ENCODE assay signal across 20 cellular contexts in the genomic region with DNA sequence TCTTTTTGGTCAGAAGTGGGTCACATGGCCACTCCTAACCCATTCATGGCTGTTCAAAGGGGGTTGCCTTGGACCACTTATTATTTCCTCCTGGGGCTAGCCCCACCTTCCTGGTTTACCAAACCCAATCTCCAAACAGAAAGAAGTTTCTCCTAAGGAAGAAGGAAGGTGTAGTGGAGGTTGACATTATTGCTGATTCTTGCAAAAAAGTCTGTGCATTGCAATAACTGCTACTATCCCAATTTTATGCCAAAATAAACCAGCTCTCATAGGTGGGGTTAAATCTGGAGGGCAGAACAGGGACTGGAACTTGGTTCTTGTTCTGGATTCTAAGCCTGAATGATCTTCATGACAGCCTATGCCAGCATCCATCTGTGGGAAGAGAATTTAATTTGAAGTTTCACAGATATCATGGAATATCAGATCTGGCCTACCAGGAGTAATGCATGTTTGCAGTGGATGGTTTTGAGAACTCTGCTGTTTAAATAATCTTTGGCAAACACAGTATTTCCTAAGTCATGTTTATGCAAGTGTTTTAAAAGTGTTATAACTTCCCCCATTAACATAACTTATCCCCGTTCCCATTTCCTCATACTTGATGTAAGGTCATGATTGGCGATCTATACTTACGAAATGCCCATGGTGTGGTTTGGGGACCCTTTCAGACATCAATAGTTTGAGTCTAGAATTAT. TPM values are rescaled to one million over a fixed set of nuclear protein-coding genes. Genes with fewer than 3 reads are reported as not detected.
DNase-seq lines count a peak whose midpoint lies in the region; ATAC-seq and TF ChIP-seq lines count a peak whose summit lies in the region.
"Had no signal": no experiment of that assay in that cellular context is flagged by ENCODE, and none has a peak within 500 bp of the region (broad histone marks: within the 10 kb centered on the region; RNA-seq: fewer than 3 reads in every experiment).

No MANE protein-coding gene starts in this region.

- no peak overlapping the region for H3K27ac ChIP-seq in mammary epithelial cell (ENCODE audit: insufficient read depth, low read depth, low read length)
- peak overlapping the region; percentile 35 to 36 for H3K27ac ChIP-seq in esophagus (ENCODE audit: low read depth in 2 of 2, low read length in 1 of 2)
- peak overlapping the region; percentile 73 for H3K27ac ChIP-seq in neutrophil
- H3K27ac ChIP-seq in upper lobe of right lung, result peak overlapping the region; percentile 62
- H3K27ac ChIP-seq: SK-N-MC had no signal

- H3K36me3 ChIP-seq in mammary epithelial cell (ENCODE audit: insufficient read depth, low read length) (peaks cover 9% of the 10 kb centered on the region), esophagus (ENCODE audit: control insufficient read depth in 2 of 2, insufficient read depth in 2 of 2, low read length in 1 of 2) (no peaks in the 10 kb centered on the region), neutrophil (peaks cover 9% of the 10 kb centered on the region), upper lobe of right lung (peaks cover 10% of the 10 kb centered on the region)

- no peak overlapping the region for H3K4me3 Mint-ChIP-seq in MCF 10A (ENCODE audit: unreplicated experiment)
- no peak overlapping the region for H3K4me3 Mint-ChIP-seq in naive thymus-derived CD8-positive, alpha-beta T cell
- H3K4me3 Mint-ChIP-seq: H9; stimulated activated naive CD8-positive, alpha-beta T cell treated with anti-CD3 and anti-CD28 coated beads, Interleukin-15, Interleukin-2, amounts not matched to agents 100 ng/mL and 50 ng/mL, for 24 hours had no signal

- in situ Hi-C loops in mammary epithelial cell (cut with MboI; ENCODE audit: low sequenced_read_pairs in 2 of 2), result no loop called here

- peaks cover 24% of the 10 kb centered on the region for H3K36me3 Mint-ChIP-seq in MCF 10A (ENCODE audit: insufficient read depth, unreplicated experiment)
- H3K36me3 Mint-ChIP-seq in naive thymus-derived CD8-positive, alpha-beta T cell, result peaks cover 0 to 3% (median 0%) of the 10 kb centered on the region in 3 donors
- H3K36me3 Mint-ChIP-seq: activated naive CD4-positive, alpha-beta T cell treated with anti-CD3 and anti-CD28 coated beads, Interleukin-2, amount 50 U/mL, for 72 hours had no signal

- H3K4me1 ChIP-seq in mammary epithelial cell (ENCODE audit: insufficient read depth, low read length), result peaks cover 21% of the 10 kb centered on the region
- H3K4me1 ChIP-seq in esophagus (ENCODE audit: control insufficient read depth in 2 of 2, insufficient read depth in 2 of 2, low read length in 1 of 2), result peaks cover 0 to 2% of the 10 kb centered on the region in 2 donors
- H3K4me1 ChIP-seq in neutrophil (ENCODE audit: control insufficient read depth in 1 of 2, insufficient read depth in 1 of 2, low read depth in 1 of 2, low read length in 1 of 2), result peaks cover 58 to 59% of the 10 kb centered on the region in 2 experiments
- peaks cover 43% of the 10 kb centered on the region for H3K4me1 ChIP-seq in upper lobe of right lung

- H3K9me3 ChIP-seq in mammary epithelial cell (replicated peaks; ENCODE audit: insufficient read depth, low read length) (no peaks in the 10 kb centered on the region), esophagus (ENCODE audit: control insufficient read depth in 2 of 2, insufficient read depth in 1 of 2, low read depth in 1 of 2, low read length in 1 of 2) (no peaks in the 10 kb centered on the region), neutrophil (no peaks in the 10 kb centered on the region), upper lobe of right lung (no peaks in the 10 kb centered on the region)
- H3K9me3 ChIP-seq: BLaER1 treated with 17β-estradiol and CSF1 and Interleukin-3, amounts not matched to agents 10 nM and 100 nM; body of pancreas had no signal

- peak overlapping the region; percentile 46 for H3K27ac Mint-ChIP-seq in MCF 10A (ENCODE audit: low read depth, unreplicated experiment)
- H3K27ac Mint-ChIP-seq in naive thymus-derived CD8-positive, alpha-beta T cell, result no peak overlapping the region
- H3K27ac Mint-ChIP-seq: activated naive CD4-positive, alpha-beta T cell treated with anti-CD3 and anti-CD28 coated beads, Interleukin-2, amount 50 U/mL, for 72 hours; stimulated activated naive CD8-positive, alpha-beta T cell treated with anti-CD3 and anti-CD28 coated beads, Interleukin-15, Interleukin-2, amounts not matched to agents 100 ng/mL and 50 ng/mL, for 24 hours had no signal

- no peaks in the 10 kb centered on the region for H3K9me3 Mint-ChIP-seq in MCF 10A (ENCODE audit: unreplicated experiment)
- H3K9me3 Mint-ChIP-seq in naive thymus-derived CD8-positive, alpha-beta T cell, result no peaks in the 10 kb centered on the region
- H3K9me3 Mint-ChIP-seq: activated naive CD4-positive, alpha-beta T cell treated with anti-CD3 and anti-CD28 coated beads, Interleukin-2, amount 50 U/mL, for 72 hours; H9; stimulated activated naive CD8-positive, alpha-beta T cell treated with anti-CD3 and anti-CD28 coated beads, Interleukin-15, Interleukin-2, amounts not matched to agents 100 ng/mL and 50 ng/mL, for 24 hours had no signal

- peak; percentile 56 for ATAC-seq in upper lobe of right lung
- ATAC-seq in naive thymus-derived CD8-positive, alpha-beta T cell, result no peak
- ATAC-seq: activated CD4-positive, CD25-positive, alpha-beta regulatory T cell treated with anti-CD3 and anti-CD28 coated beads, Interleukin-2, amount 50 U/mL, for 24 hours; activated naive CD4-positive, alpha-beta T cell treated with anti-CD3 and anti-CD28 coated beads, Interleukin-2, amount 50 U/mL, for 72 hours; body of pancreas; sciatic nerve had no signal

- H3K27me3 ChIP-seq in mammary epithelial cell (ENCODE audit: insufficient read depth, low read length) (no peaks in the 10 kb centered on the region), esophagus (ENCODE audit: control insufficient read depth in 1 of 2, insufficient read depth in 2 of 2, low read length in 2 of 2) (no peaks in the 10 kb centered on the region), neutrophil (no peaks in the 10 kb centered on the region), upper lobe of right lung (no peaks in the 10 kb centered on the region)
- H3K27me3 ChIP-seq: BLaER1 treated with 17β-estradiol and CSF1 and Interleukin-3, amounts not matched to agents 10 nM and 100 nM; body of pancreas had no signal

- DNase-seq in MCF 10A (ENCODE audit: unreplicated experiment) (no peak), mammary epithelial cell (no peak), upper lobe of right lung (no peak), kidney glomerular epithelial cell (lab: John Stamatoyannopoulos, UW) (no peak), DMS 273 (lab: John Stamatoyannopoulos, UW; ENCODE audit: unreplicated experiment) (no peak)
- DNase-seq in naive thymus-derived CD8-positive, alpha-beta T cell, result no peak
- DNase-seq: body of pancreas; DMS 273 treated with DMSO at 0.1 percent for 48 hours; H9; NCI-H146; stimulated activated CD4-positive, alpha-beta T cell treated with anti-CD3 and anti-CD28 coated beads, Interleukin-1b, Interleukin-23, amount 100 ng/mL, for 48 hours; T-helper 9 cell had no signal

- no peak overlapping the region for H3K9ac ChIP-seq in mammary epithelial cell (ENCODE audit: insufficient read depth, low read length)

- no TSS peak for BruUV-seq in MCF 10A (replicated peaks; lab: Mats Ljungman, UMichigan)
- BruUV-seq in mammary epithelial cell (replicated peaks; lab: Mats Ljungman, UMichigan), result no TSS peak

- H2AFZ ChIP-seq in mammary epithelial cell (ENCODE audit: low read depth, low read length), result no peak overlapping the region

- H3K4me2 ChIP-seq in mammary epithelial cell (ENCODE audit: insufficient read depth, low read depth, low read length), result no peak overlapping the region

- 94% methylated on average over 3 of the region's 3 CpGs for WGBS in mammary epithelial cell (ENCODE audit: low coverage, missing lambda C conversion rate)
- 66 to 70% methylated on average over 3 of the region's 3 CpGs for WGBS in esophagus, 2 donors

- CTCF ChIA-PET in MCF 10A (lab: Yijun Ruan, JAX) (no interaction called here), mammary epithelial cell (lab: Charles Lee; ENCODE audit: low non-redundant PET) (no interaction called here)

- peaks cover 88% of the 10 kb centered on the region for H3K79me2 ChIP-seq in mammary epithelial cell (ENCODE audit: insufficient read depth, low read length)

- peaks cover 28% of the 10 kb centered on the region for H3K4me1 Mint-ChIP-seq in MCF 10A (ENCODE audit: insufficient read depth, unreplicated experiment)
- H3K4me1 Mint-ChIP-seq in naive thymus-derived CD8-positive, alpha-beta T cell, result peaks cover 0 to 25% (median 2%) of the 10 kb centered on the region in 4 donors

- POLR2A ChIA-PET in MCF 10A (lab: Yijun Ruan, JAX), result interaction anchor here (0.7 to 2.9 kb wide), 6 partner anchors 9 to 924 kb away, joined by 3 to 20 read pairs (median 5); partner anchors contain the start of gene ANXA4
- POLR2A ChIA-PET in naive thymus-derived CD8-positive, alpha-beta T cell (lab: Charles Lee), result no interaction called here

- dilution Hi-C loops in mammary epithelial cell (cut with HindIII; ENCODE audit: low sequenced_read_pairs), result no loop called here

- TF ChIP-seq CTCF in MCF 10A (IDR thresholded peaks at IDR 0.05; ENCODE audit: unreplicated experiment) (no peak), mammary epithelial cell (conservative IDR thresholded peaks at IDR 0.05 in 1 of 2, IDR thresholded peaks at IDR 0.05 in 1 of 2; ENCODE audit: extremely low read depth in 1 of 2, insufficient read depth in 1 of 2, low read depth in 1 of 2, low read length in 2 of 2) (no peak), neutrophil (IDR thresholded peaks at IDR 0.05) (no peak), upper lobe of right lung (IDR thresholded peaks at IDR 0.05) (no peak)

- H3K4me3 ChIP-seq in mammary epithelial cell (replicated peaks in 1 of 3; ENCODE audit: insufficient read depth in 1 of 3, low read depth in 2 of 3, low read length in 3 of 3) (no peak overlapping the region), esophagus (ENCODE audit: low read depth in 1 of 2, low read length in 2 of 2) (no peak overlapping the region), neutrophil (ENCODE audit: low read depth in 1 of 2, low read length in 1 of 2) (peak overlapping the region; percentile 0 to 12), upper lobe of right lung (no peak overlapping the region)
- H3K4me3 ChIP-seq: BLaER1 treated with 17β-estradiol and CSF1 and Interleukin-3, amounts not matched to agents 10 nM and 100 nM; body of pancreas; SK-N-MC had no signal

- intact Hi-C loops in MCF 10A (cut with micrococcal nuclease), result no loop called here
- intact Hi-C loops in mammary epithelial cell (cut with micrococcal nuclease), result no loop called here
- intact Hi-C loops in upper lobe of right lung (cut with DNase I), result no loop called here

- H4K20me1 ChIP-seq in mammary epithelial cell (ENCODE audit: insufficient read depth, low read length), result no peaks in the 10 kb centered on the region

- H3K27me3 Mint-ChIP-seq in MCF 10A (ENCODE audit: insufficient read depth, unreplicated experiment), result no peaks in the 10 kb centered on the region
- no peaks in the 10 kb centered on the region for H3K27me3 Mint-ChIP-seq in naive thymus-derived CD8-positive, alpha-beta T cell
- H3K27me3 Mint-ChIP-seq: stimulated activated naive CD8-positive, alpha-beta T cell treated with anti-CD3 and anti-CD28 coated beads, Interleukin-15, Interleukin-2, amounts not matched to agents 100 ng/mL and 50 ng/mL, for 24 hours had no signal

RNA-seq across cellular contexts. Expression of gene ANXA4, which starts 11.9 kb away (rescaled TPM):
- total RNA-seq in MCF 10A (2022) (79.8 and 82.9 TPM in 2 replicates), mammary epithelial cell (100 to 1,000 TPM in 1 of 2 donors, 10 to 100 TPM in 1; 71.0 to 147 TPM), upper lobe of right lung (181 TPM)
- polyA plus RNA-seq in mammary epithelial cell (148 TPM), esophagus (10 to 100 TPM; 25.7 to 57.0 TPM)
- polyA minus RNA-seq in mammary epithelial cell, result 222 TPM
- 10 to 100 TPM in 1 of 2 experiments, 1 to 10 TPM in 1; 8.0 to 10.0 TPM for total RNA-seq in naive thymus-derived CD8-positive, alpha-beta T cell
- 10 to 100 TPM in 1 of 3 donors, 1 to 10 TPM in 2; 2.9 to 15.8 (median 3.8) TPM for polyA plus RNA-seq in naive thymus-derived CD8-positive, alpha-beta T cell

Comparison
In these comparisons a context has a peak if more than half of its experiments do, and no peak if none do; other contexts are left out.
1. H3K4me3 ChIP-seq: peak in neutrophil (2 of 2); none in mammary epithelial cell (0 of 3), esophagus (0 of 2) and upper lobe of right lung (single experiment).